In genomic region chr12:83349907-83350611, GRCh38 we compare ENCODE assay signal across 23 cellular contexts.
"Had no signal": no experiment of that assay in that cellular context is flagged by ENCODE, and none has a peak within 500 bp of the region (broad histone marks: within the 10 kb centered on the region; RNA-seq: fewer than 3 reads in every experiment).

No MANE protein-coding gene starts in this region.

- H3K36me3 ChIP-seq: lower lobe of right lung, ovary, prostate gland, sigmoid colon, spleen, suprapubic skin, thoracic aorta, tibial artery, upper lobe of right lung had no signal

- H3K4me1 ChIP-seq: lower lobe of right lung, prostate gland, sigmoid colon, suprapubic skin, tibial artery, upper lobe of right lung had no signal

- H3K27me3 ChIP-seq: ovary, sigmoid colon, spleen, suprapubic skin, tibial artery, upper lobe of right lung had no signal

- DNase-seq: hypothalamus; islet precursor cell; left ventricle myocardium superior; lower lobe of right lung; mammary epithelial cell; mesenchymal stem cell; naive thymus-derived CD8-positive, alpha-beta T cell; ovary; retina; right cardiac atrium; sigmoid colon; small intestine; spleen; stimulated activated CD4-positive, alpha-beta T cell treated with anti-CD3 and anti-CD28 coated beads, Interleukin-4, amount 100 ng/mL, for 24 hours; stimulated activated naive CD4-positive, alpha-beta T cell; tibial artery; trophoblast cell; upper lobe of right lung had no signal

- ATAC-seq: left ventricle myocardium superior; lower lobe of right lung; naive thymus-derived CD8-positive, alpha-beta T cell; right cardiac atrium; stimulated activated effector memory CD8-positive, alpha-beta T cell treated with anti-CD3 and anti-CD28 coated beads, Interleukin-12 subunit alpha, Interleukin-12 subunit beta, amount 100 ng/mL, for 72 hours; upper lobe of right lung had no signal

- FAIRE-seq: urothelium cell line had no signal

- H3K4me3 ChIP-seq: lower lobe of right lung, ovary, prostate gland, sigmoid colon, spleen, suprapubic skin, thoracic aorta, tibial artery, upper lobe of right lung had no signal

- H3K27ac ChIP-seq: lower lobe of right lung, ovary, prostate gland, sigmoid colon, spleen, suprapubic skin, thoracic aorta, tibial artery, upper lobe of right lung had no signal

- H3K9me3 ChIP-seq: lower lobe of right lung, ovary, prostate gland, sigmoid colon, spleen, suprapubic skin, thoracic aorta, tibial artery, upper lobe of right lung had no signal
